In the genomic region with DNA sequence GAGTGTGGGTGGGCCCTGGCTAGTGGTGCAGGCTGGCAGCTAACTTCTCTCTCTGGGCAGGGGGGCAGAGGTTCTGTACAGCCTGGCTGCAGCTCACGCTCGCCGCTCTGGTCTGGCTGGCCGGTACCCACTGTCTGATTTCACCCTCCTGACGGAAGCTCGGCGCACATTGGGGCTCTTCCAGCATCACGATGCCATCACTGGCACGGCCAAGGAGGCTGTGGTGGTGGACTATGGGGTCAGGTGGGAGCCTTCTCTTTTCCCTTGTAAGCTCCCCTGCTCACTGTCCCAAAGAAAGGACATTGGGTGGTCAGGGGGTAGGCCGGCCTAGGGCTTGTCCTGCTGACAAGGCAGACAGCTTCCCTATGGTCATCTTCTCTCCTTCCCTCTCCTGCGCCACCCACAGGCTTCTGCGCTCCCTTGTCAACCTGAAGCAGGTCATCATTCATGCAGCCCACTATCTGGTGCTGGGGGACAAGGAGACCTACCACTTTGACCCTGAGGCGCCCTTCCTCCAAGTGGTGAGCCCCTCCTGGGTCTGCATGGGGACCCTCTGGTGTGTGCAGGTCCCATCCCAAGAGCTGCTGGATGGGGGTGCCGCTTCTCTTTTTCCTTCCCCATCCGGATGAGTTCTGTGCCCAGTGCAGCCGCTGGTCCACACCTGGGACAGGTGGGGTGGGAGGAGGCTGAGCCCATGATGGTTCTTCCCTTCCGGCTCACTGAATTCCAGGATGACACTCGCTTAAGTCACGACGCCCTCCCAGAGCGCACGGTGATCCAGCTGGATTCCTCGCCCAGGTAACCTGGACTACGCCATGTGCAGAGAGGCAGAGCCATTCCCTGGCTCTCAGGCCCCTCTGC, we compare ENCODE assay signal across 17 cellular contexts. TPM values are rescaled to one million over a fixed set of nuclear protein-coding genes. Genes with fewer than 3 reads are reported as not detected.
DNase-seq lines count a peak whose midpoint lies in the region; ATAC-seq and TF ChIP-seq lines count a peak whose summit lies in the region.
"Had no signal": no experiment of that assay in that cellular context is flagged by ENCODE, and none has a peak within 500 bp of the region (broad histone marks: within the 10 kb centered on the region; RNA-seq: fewer than 3 reads in every experiment).

No MANE protein-coding gene starts in this region.

- POLR2A ChIA-PET in HEK293T (lab: Yijun Ruan, JAX), result no interaction called here

- DNase-seq in left ventricle myocardium inferior (no peak), Right ventricle myocardium inferior (ENCODE audit: missing footprints) (no peak), lower lobe of right lung (peak; percentile 33), sciatic nerve (ENCODE audit: low spot score) (peak; percentile 50), NCI-H748 (lab: John Stamatoyannopoulos, UW; ENCODE audit: unreplicated experiment) (no peak), NCI-H1930 (lab: John Stamatoyannopoulos, UW) (no peak), HEK293T (ENCODE audit: extremely low spot score) (no peak)
- DNase-seq: 8988T; AML-193; Caco-2; CD8-positive, alpha-beta memory T cell; DMS 273 treated with DMSO at 0.1 percent for 48 hours; HFFc6 had no signal

- H3K27ac ChIP-seq in left ventricle myocardium inferior (replicated peaks) (peak overlapping the region; percentile 86), angular gyrus (ENCODE audit: low read depth, low read length) (peak overlapping the region; percentile 35), lower lobe of right lung (no peak overlapping the region)
- H3K27ac ChIP-seq: BLaER1 had no signal

- no peaks in the 10 kb centered on the region for H3K9me3 ChIP-seq in left ventricle myocardium inferior (replicated peaks)
- no peaks in the 10 kb centered on the region for H3K9me3 ChIP-seq in lower lobe of right lung
- H3K9me3 ChIP-seq: BLaER1, Caco-2, HAP-1 had no signal

- CTCF ChIA-PET in HEK293T (lab: Yijun Ruan, JAX), result no interaction called here

- TF ChIP-seq CTCF in left ventricle myocardium inferior (IDR thresholded peaks at IDR 0.05; ENCODE audit: borderline replicate concordance), result no peak
- TF ChIP-seq CTCF in lower lobe of right lung (IDR thresholded peaks at IDR 0.05), result no peak

- H3K4me3 ChIP-seq in left ventricle myocardium inferior, result no peak overlapping the region
- H3K4me3 ChIP-seq in lower lobe of right lung, result no peak overlapping the region
- H3K4me3 ChIP-seq: BLaER1, GM23338, HAP-1 had no signal

- H3K27me3 ChIP-seq in left ventricle myocardium inferior (ENCODE audit: low read depth) (no peaks in the 10 kb centered on the region), lower lobe of right lung (ENCODE audit: low read depth) (no peaks in the 10 kb centered on the region)
- H3K27me3 ChIP-seq: BLaER1 had no signal

- no peak for ATAC-seq in Right ventricle myocardium inferior
- no peak for ATAC-seq in lower lobe of right lung
- no peak for ATAC-seq in sciatic nerve
- ATAC-seq: GM23338 had no signal

- intact Hi-C loops in left ventricle myocardium inferior (cut with micrococcal nuclease) (no loop called here), Right ventricle myocardium inferior (cut with DNase I) (no loop called here), lower lobe of right lung (cut with DNase I) (no loop called here), sciatic nerve (cut with DNase I) (no loop called here)

- peaks cover 58% of the 10 kb centered on the region for H3K4me1 ChIP-seq in left ventricle myocardium inferior
- H3K4me1 ChIP-seq in lower lobe of right lung, result peaks cover 12% of the 10 kb centered on the region
- H3K4me1 ChIP-seq: Caco-2, HAP-1 had no signal

- H3K36me3 ChIP-seq in left ventricle myocardium inferior, result peaks cover 94% of the 10 kb centered on the region
- peaks cover 100% of the 10 kb centered on the region for H3K36me3 ChIP-seq in lower lobe of right lung

TF ChIP-seq in HEK293T, 16 proteins besides CTCF, POLR2A, EP300 and RAD21:
- TF ChIP-seq, protein P1, sequence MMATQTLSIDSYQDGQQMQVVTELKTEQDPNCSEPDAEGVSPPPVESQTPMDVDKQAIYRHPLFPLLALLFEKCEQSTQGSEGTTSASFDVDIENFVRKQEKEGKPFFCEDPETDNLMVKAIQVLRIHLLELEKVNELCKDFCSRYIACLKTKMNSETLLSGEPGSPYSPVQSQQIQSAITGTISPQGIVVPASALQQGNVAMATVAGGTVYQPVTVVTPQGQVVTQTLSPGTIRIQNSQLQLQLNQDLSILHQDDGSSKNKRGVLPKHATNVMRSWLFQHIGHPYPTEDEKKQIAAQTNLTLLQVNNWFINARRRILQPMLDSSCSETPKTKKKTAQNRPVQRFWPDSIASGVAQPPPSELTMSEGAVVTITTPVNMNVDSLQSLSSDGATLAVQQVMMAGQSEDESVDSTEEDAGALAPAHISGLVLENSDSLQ (IDR thresholded peaks at IDR 0.05), result no peak
- no peak for TF ChIP-seq BHLHE40 (IDR thresholded peaks at IDR 0.05; ENCODE audit: borderline replicate concordance)
- TF ChIP-seq LEF1 (IDR thresholded peaks at IDR 0.05; ENCODE audit: borderline replicate concordance), result no peak
- no peak for TF ChIP-seq SUZ12 (IDR thresholded peaks at IDR 0.05)
- no peak for TF ChIP-seq ARNT (IDR thresholded peaks at IDR 0.05)
- TF ChIP-seq TARDBP (IDR thresholded peaks at IDR 0.05), result no peak
- TF ChIP-seq CTBP1 (IDR thresholded peaks at IDR 0.05; ENCODE audit: borderline replicate concordance), result no peak
- TF ChIP-seq FOXM1 (IDR thresholded peaks at IDR 0.05; ENCODE audit: borderline replicate concordance), result no peak
- no peak for TF ChIP-seq SP1 (IDR thresholded peaks at IDR 0.05)
- TF ChIP-seq NFRKB (IDR thresholded peaks at IDR 0.05), result no peak
- TF ChIP-seq ELF4 (IDR thresholded peaks at IDR 0.05), result no peak
- TF ChIP-seq ZNF384 (IDR thresholded peaks at IDR 0.05), result no peak
- no peak for TF ChIP-seq FOXA1 (IDR thresholded peaks at IDR 0.05)
- TF ChIP-seq L3MBTL2 (conservative IDR thresholded peaks at IDR 0.05), result no peak
- TF ChIP-seq HDGF (IDR thresholded peaks at IDR 0.05; ENCODE audit: borderline replicate concordance), result no peak
- TF ChIP-seq FOXK2 (IDR thresholded peaks at IDR 0.05), result no peak
TF ChIP-seq in HEK293T: peak in this region for 0.

RNA-seq across cellular contexts. Expression of a gene that starts 7.6 kb away (rescaled TPM):
- total RNA-seq in left ventricle myocardium inferior (95.4 TPM), Right ventricle myocardium inferior (133 TPM), lower lobe of right lung (96.9 TPM), sciatic nerve (150 TPM)

RNA-seq across cellular contexts. Expression of a gene that starts 21.7 kb away (rescaled TPM):
- total RNA-seq in left ventricle myocardium inferior, result 12.7 TPM
- total RNA-seq in Right ventricle myocardium inferior, result 18.9 TPM
- total RNA-seq in lower lobe of right lung, result 16.0 TPM
- 12.7 TPM for total RNA-seq in sciatic nerve

RNA-seq across cellular contexts. Expression of a gene that starts 24.4 kb away (rescaled TPM):
- total RNA-seq in left ventricle myocardium inferior (21.9 TPM), Right ventricle myocardium inferior (25.8 TPM), lower lobe of right lung (50.4 TPM), sciatic nerve (56.8 TPM)

RNA-seq across cellular contexts. Expression of a gene that starts 26.4 kb away (rescaled TPM):
- total RNA-seq in left ventricle myocardium inferior (11.9 TPM), Right ventricle myocardium inferior (19.3 TPM), lower lobe of right lung (51.0 TPM), sciatic nerve (44.8 TPM)

RNA-seq across cellular contexts. Expression of a gene that starts 42.3 kb away (rescaled TPM):
- total RNA-seq in left ventricle myocardium inferior (42.7 TPM), Right ventricle myocardium inferior (51.2 TPM), lower lobe of right lung (86.5 TPM), sciatic nerve (51.6 TPM)

Comparison
In these comparisons a context has a peak if more than half of its experiments do, and no peak if none do; other contexts are left out.
1. DNase-seq: peak in lower lobe of right lung (single experiment) and sciatic nerve (single experiment); none in left ventricle myocardium inferior (single experiment), Right ventricle myocardium inferior (single experiment), NCI-H748 (single experiment), NCI-H1930 (0 of 2) and HEK293T (single experiment).